ENCODE assay signal across 8 cellular contexts in the genomic region with DNA sequence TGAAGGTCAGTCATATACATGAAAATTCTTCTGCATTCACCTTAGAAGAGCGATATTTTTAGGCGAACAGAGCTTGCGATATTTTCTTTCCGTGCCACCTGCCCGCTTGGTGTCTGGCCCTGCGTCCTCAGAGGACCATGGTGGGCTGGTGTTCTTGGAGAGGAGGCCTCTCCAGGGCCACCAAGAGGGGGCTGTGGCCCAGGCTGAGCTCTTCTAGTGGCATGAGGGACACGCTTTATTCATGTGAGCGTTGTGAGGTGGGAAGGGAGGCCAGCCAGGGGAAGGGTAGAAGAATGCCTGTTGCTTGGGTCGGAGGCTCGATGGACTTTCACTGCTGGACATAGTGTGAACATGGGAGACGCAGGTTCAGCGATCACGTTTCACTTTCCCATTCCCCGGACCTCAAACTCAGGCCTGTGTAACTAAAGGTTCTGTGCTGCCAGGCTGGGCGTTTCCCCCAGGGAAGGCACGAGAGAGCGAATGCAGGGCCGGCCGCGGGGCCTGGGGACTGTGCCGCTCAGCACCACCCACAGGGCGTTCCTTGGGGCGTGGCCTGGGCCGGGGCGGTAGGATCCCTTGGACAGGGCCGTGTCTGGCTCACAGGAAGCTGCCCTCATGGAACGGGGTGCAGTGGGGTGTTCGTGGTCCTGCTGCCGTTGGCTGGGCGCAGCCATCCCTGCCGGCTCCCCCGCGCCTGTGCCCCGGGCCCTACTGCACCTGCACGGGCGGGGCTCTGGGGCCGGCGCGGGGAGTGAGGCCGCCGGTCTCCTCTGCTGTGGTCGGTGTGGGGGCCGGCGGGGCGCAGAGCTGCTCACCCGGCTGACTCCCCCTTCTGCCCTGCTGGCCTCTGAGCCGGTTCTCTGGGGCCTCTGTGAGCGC. TPM values are rescaled to one million over a fixed set of nuclear protein-coding genes. Genes with fewer than 3 reads are reported as not detected.
A peak's percentile ranks its signal among the peaks of the same experiment; 100 is the strongest.
DNase-seq lines count a peak whose midpoint lies in the region; ATAC-seq lines count a peak whose summit lies in the region.

No MANE protein-coding gene starts in this region.

- H3K4me1 ChIP-seq in mononuclear cell (ENCODE audit: insufficient read depth, low read length): peaks cover 19% of the 10 kb centered on the region

- peak; percentile 86 for ATAC-seq in GM19043 (IDR thresholded peaks at IDR 0.05; ENCODE audit: low read depth, unreplicated experiment)
- peak; percentile 89 for ATAC-seq in HG03342 (IDR thresholded peaks at IDR 0.05; ENCODE audit: unreplicated experiment)
- peak; percentile 95 for ATAC-seq in activated CD8-positive, alpha-beta memory T cell treated with anti-CD3 and anti-CD28 coated beads, Interleukin-2, amount 10 ng/mL, durations not matched to agents 7 days and 5 days

- DNase-seq in AML-193 (lab: John Stamatoyannopoulos, UW) (peak; percentile 48 to 52), NCI-H774 (lab: John Stamatoyannopoulos, UW) (peak; percentile 85), epidermal melanocyte (ENCODE audit: insufficient read length, low spot score) (peak; percentile 79)
- peak; percentile 90 for DNase-seq in activated CD8-positive, alpha-beta memory T cell treated with anti-CD3 and anti-CD28 coated beads, Interleukin-2, amount 10 ng/mL, durations not matched to agents 7 days and 5 days
- DNase-seq in stimulated activated CD8-positive, alpha-beta memory T cell treated with anti-CD3 and anti-CD28 coated beads, Interleukin-2, amount 100 ng/mL, for 48 hours (ENCODE audit: low read depth in 2 of 2): peak; percentile 79 to 83

- H3K36me3 Mint-ChIP-seq in activated CD8-positive, alpha-beta memory T cell treated with anti-CD3 and anti-CD28 coated beads, Interleukin-2, amount 10 ng/mL, durations not matched to agents 7 days and 5 days: no peaks in the 10 kb centered on the region

- H3K27ac Mint-ChIP-seq in activated CD8-positive, alpha-beta memory T cell treated with anti-CD3 and anti-CD28 coated beads, Interleukin-2, amount 10 ng/mL, durations not matched to agents 7 days and 5 days: peak overlapping the region; percentile 96

- no peaks in the 10 kb centered on the region for H3K27me3 ChIP-seq in mononuclear cell (ENCODE audit: insufficient read depth, low read length)

- CTCF ChIA-PET in activated CD8-positive, alpha-beta memory T cell treated with anti-CD3 and anti-CD28 coated beads, Interleukin-2, amount 10 ng/mL, durations not matched to agents 7 days and 5 days (lab: Charles Lee): interaction anchor here (0.6 to 1.6 kb wide), 5 partner anchors 11 to 259 kb away, joined by 3 to 7 read pairs (median 5); no protein-coding TSS in a partner anchor

- H3K4me1 Mint-ChIP-seq in activated CD8-positive, alpha-beta memory T cell treated with anti-CD3 and anti-CD28 coated beads, Interleukin-2, amount 10 ng/mL, durations not matched to agents 7 days and 5 days: peaks cover 21% of the 10 kb centered on the region

- no peaks in the 10 kb centered on the region for H3K9me3 ChIP-seq in mononuclear cell (ENCODE audit: low read depth, low read length)

- peak overlapping the region; percentile 89 for H3K4me3 Mint-ChIP-seq in activated CD8-positive, alpha-beta memory T cell treated with anti-CD3 and anti-CD28 coated beads, Interleukin-2, amount 10 ng/mL, durations not matched to agents 7 days and 5 days

- no peaks in the 10 kb centered on the region for H3K9me3 Mint-ChIP-seq in activated CD8-positive, alpha-beta memory T cell treated with anti-CD3 and anti-CD28 coated beads, Interleukin-2, amount 10 ng/mL, durations not matched to agents 7 days and 5 days (ENCODE audit: low read depth)

- peaks cover 3% of the 10 kb centered on the region for H3K27me3 Mint-ChIP-seq in activated CD8-positive, alpha-beta memory T cell treated with anti-CD3 and anti-CD28 coated beads, Interleukin-2, amount 10 ng/mL, durations not matched to agents 7 days and 5 days

- H3K4me3 ChIP-seq in mononuclear cell (ENCODE audit: low read length): peak overlapping the region; percentile 58

RNA-seq across cellular contexts. Expression of a gene that starts 40.7 kb away (rescaled TPM):
- total RNA-seq in activated CD8-positive, alpha-beta memory T cell treated with anti-CD3 and anti-CD28 coated beads, Interleukin-2, amount 10 ng/mL, durations not matched to agents 7 days and 5 days: 100 to 1,000 TPM; 107 to 115 TPM
- total RNA-seq in mononuclear cell: 46.8 TPM

RNA-seq across cellular contexts. Expression of a gene that starts 59.6 kb away (rescaled TPM):
- total RNA-seq in activated CD8-positive, alpha-beta memory T cell treated with anti-CD3 and anti-CD28 coated beads, Interleukin-2, amount 10 ng/mL, durations not matched to agents 7 days and 5 days: under 1 TPM; 0.07 to 0.23 TPM
- not detected for total RNA-seq in mononuclear cell

Comparison
In these comparisons a context has a peak if more than half of its experiments do, and no peak if none do; other contexts are left out.
1. Peak in every context shown above with its lines: DNase-seq, ATAC-seq and H3K4me3 ChIP-seq.